In the genomic region with DNA sequence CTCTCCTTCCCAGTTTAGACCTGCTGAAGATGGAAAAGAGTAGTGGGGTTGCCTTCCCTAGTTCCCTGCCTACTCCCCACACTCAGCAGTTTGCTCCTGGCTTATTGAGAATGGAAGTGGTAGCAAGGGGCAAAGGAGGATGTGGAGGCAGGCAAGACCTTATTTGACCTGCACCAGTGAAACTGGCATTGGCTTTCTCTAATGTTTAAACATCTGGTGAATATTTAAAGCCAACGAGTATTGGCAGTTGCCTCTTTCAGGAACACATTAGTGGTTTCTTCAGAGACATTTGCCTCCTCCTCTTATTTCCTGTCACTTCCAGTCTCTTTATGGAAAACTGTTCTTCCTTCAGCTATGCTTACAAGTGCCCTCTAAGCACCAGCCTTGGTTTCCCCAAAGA, we compare ENCODE assay signal across 27 cellular contexts.
"Had no signal": no experiment of that assay in that cellular context is flagged by ENCODE, and none has a peak within 500 bp of the region (broad histone marks: within the 10 kb centered on the region; RNA-seq: fewer than 3 reads in every experiment).

No MANE protein-coding gene starts in this region.

- H3K9me3 Mint-ChIP-seq: activated CD4-positive, alpha-beta T cell treated with anti-CD3 and anti-CD28 coated beads, Interleukin-2, amount 10 ng/mL, durations not matched to agents 7 days and 5 days; activated CD8-positive, alpha-beta T cell treated with anti-CD3 and anti-CD28 coated beads for 36 hours; activated naive CD4-positive, alpha-beta T cell treated with anti-CD3 and anti-CD28 coated beads, Interleukin-2, amount 50 U/mL, for 24 hours; activated naive CD8-positive, alpha-beta T cell treated with anti-CD3 and anti-CD28 coated beads, Interleukin-2, amount 50 U/mL, for 24 hours; activated T-helper 2 cell treated with anti-CD3 and anti-CD28 coated beads, Interferon-gamma antibody, Interleukin-2, Interleukin-4, amounts not matched to agents 10 μg/mL and 5 μg/mL and 100 μg/mL, durations not matched to agents 14 hours and 24 hours and 36 hours; natural killer cell had no signal

- H3K27me3 ChIP-seq: left lung, neural progenitor cell, tibial nerve had no signal

- H2AFZ ChIP-seq: neural progenitor cell, parathyroid adenoma had no signal

- H3K4me1 Mint-ChIP-seq: activated CD4-positive, alpha-beta T cell treated with anti-CD3 and anti-CD28 coated beads, Interleukin-2, amount 10 ng/mL, durations not matched to agents 7 days and 5 days; activated CD8-positive, alpha-beta memory T cell treated with anti-CD3 and anti-CD28 coated beads, Interleukin-2, amount 10 ng/mL, durations not matched to agents 7 days and 5 days; neural progenitor cell; WTC11 had no signal

- H3K79me2 ChIP-seq: parathyroid adenoma had no signal

- ATAC-seq: activated CD8-positive, alpha-beta memory T cell treated with anti-CD3 and anti-CD28 coated beads, Interleukin-2, amount 10 ng/mL, durations not matched to agents 7 days and 5 days; activated CD8-positive, alpha-beta T cell treated with anti-CD3 and anti-CD28 coated beads for 36 hours; activated naive CD8-positive, alpha-beta T cell treated with anti-CD3 and anti-CD28 coated beads, Interleukin-2, amount 50 U/mL, for 24 hours; left lung; lower lobe of right lung; natural killer cell; psoas muscle; WTC11 had no signal

- H3K4me3 ChIP-seq: left lung, lower lobe of right lung, neural progenitor cell, psoas muscle, smooth muscle cell, tibial nerve had no signal

- H3K4me1 ChIP-seq: left lung, parathyroid adenoma, psoas muscle, tibial nerve had no signal

- H3K27ac ChIP-seq: left lung, lower lobe of right lung, neural progenitor cell, parathyroid adenoma, psoas muscle, tibial nerve had no signal

- H3K4me3 Mint-ChIP-seq: activated CD4-positive, alpha-beta T cell treated with anti-CD3 and anti-CD28 coated beads, Interleukin-2, amount 10 ng/mL, durations not matched to agents 7 days and 5 days; activated CD8-positive, alpha-beta memory T cell treated with anti-CD3 and anti-CD28 coated beads, Interleukin-2, amount 10 ng/mL, durations not matched to agents 7 days and 5 days; activated CD8-positive, alpha-beta T cell treated with anti-CD3 and anti-CD28 coated beads for 36 hours; activated naive CD4-positive, alpha-beta T cell treated with anti-CD3 and anti-CD28 coated beads, Interleukin-2, amount 50 U/mL, for 24 hours; activated naive CD8-positive, alpha-beta T cell treated with anti-CD3 and anti-CD28 coated beads, Interleukin-2, amount 50 U/mL, for 24 hours; natural killer cell; neural progenitor cell; WTC11 had no signal

- H3K27me3 Mint-ChIP-seq: activated CD8-positive, alpha-beta memory T cell treated with anti-CD3 and anti-CD28 coated beads, Interleukin-2, amount 10 ng/mL, durations not matched to agents 7 days and 5 days; activated CD8-positive, alpha-beta T cell treated with anti-CD3 and anti-CD28 coated beads for 36 hours; activated naive CD4-positive, alpha-beta T cell treated with anti-CD3 and anti-CD28 coated beads, Interleukin-2, amount 50 U/mL, for 24 hours; activated naive CD8-positive, alpha-beta T cell treated with anti-CD3 and anti-CD28 coated beads, Interleukin-2, amount 50 U/mL, for 24 hours had no signal

- DNase-seq: activated CD4-positive, alpha-beta T cell treated with anti-CD3 and anti-CD28 coated beads for 1 hour; activated CD4-positive, alpha-beta T cell treated with anti-CD3 and anti-CD28 coated beads, Interleukin-2, amount 10 ng/mL, durations not matched to agents 7 days and 5 days; activated CD8-positive, alpha-beta memory T cell treated with anti-CD3 and anti-CD28 coated beads, Interleukin-2, amount 10 ng/mL, durations not matched to agents 7 days and 5 days; activated CD8-positive, alpha-beta T cell treated with anti-CD3 and anti-CD28 coated beads for 36 hours; activated naive CD8-positive, alpha-beta T cell treated with anti-CD3 and anti-CD28 coated beads, Interleukin-2, amount 50 U/mL, for 24 hours; activated T-cell treated with anti-CD3 and anti-CD28 coated beads, Interleukin-2, amount 50 U/mL, for 48 hours; amygdala; caudate nucleus; cortex of kidney; foreskin melanocyte; left lung; lower lobe of right lung; mesendoderm; natural killer cell; occipital lobe; psoas muscle; stimulated activated CD4-positive, alpha-beta T cell treated with anti-CD3 and anti-CD28 coated beads, Interleukin-15, amount 100 ng/mL, for 24 hours; stimulated activated CD4-positive, alpha-beta T cell treated with anti-CD3 and anti-CD28 coated beads, Interleukin-2, amount 100 ng/mL, for 24 hours; stimulated activated naive CD4-positive, alpha-beta T cell; T-helper 2 cell had no signal

- H3K4me2 ChIP-seq: neural progenitor cell, smooth muscle cell had no signal

- H3K9me3 ChIP-seq: left lung, lower lobe of right lung, psoas muscle, tibial nerve had no signal

- H3K36me3 Mint-ChIP-seq: activated CD8-positive, alpha-beta memory T cell treated with anti-CD3 and anti-CD28 coated beads, Interleukin-2, amount 10 ng/mL, durations not matched to agents 7 days and 5 days; activated naive CD4-positive, alpha-beta T cell treated with anti-CD3 and anti-CD28 coated beads, Interleukin-2, amount 50 U/mL, for 24 hours; natural killer cell had no signal

- H3K36me3 ChIP-seq: left lung, lower lobe of right lung, neural progenitor cell, tibial nerve had no signal

- H3K27ac Mint-ChIP-seq: activated CD4-positive, alpha-beta T cell treated with anti-CD3 and anti-CD28 coated beads, Interleukin-2, amount 10 ng/mL, durations not matched to agents 7 days and 5 days; activated CD8-positive, alpha-beta memory T cell treated with anti-CD3 and anti-CD28 coated beads, Interleukin-2, amount 10 ng/mL, durations not matched to agents 7 days and 5 days; activated CD8-positive, alpha-beta T cell treated with anti-CD3 and anti-CD28 coated beads for 36 hours; activated naive CD4-positive, alpha-beta T cell treated with anti-CD3 and anti-CD28 coated beads, Interleukin-2, amount 50 U/mL, for 24 hours; activated naive CD8-positive, alpha-beta T cell treated with anti-CD3 and anti-CD28 coated beads, Interleukin-2, amount 50 U/mL, for 24 hours; activated T-helper 2 cell treated with anti-CD3 and anti-CD28 coated beads, Interferon-gamma antibody, Interleukin-2, Interleukin-4, amounts not matched to agents 10 μg/mL and 5 μg/mL and 100 μg/mL, durations not matched to agents 14 hours and 24 hours and 36 hours; natural killer cell; neural progenitor cell; WTC11 had no signal

- H3K9ac ChIP-seq: neural progenitor cell, parathyroid adenoma had no signal
